17 cellular contexts compared by ENCODE assay signal in genomic region chr20:35641743-35642142, GRCh38.
"Had no signal": no experiment of that assay in that cellular context is flagged by ENCODE, and none has a peak within 500 bp of the region (broad histone marks: within the 10 kb centered on the region; RNA-seq: fewer than 3 reads in every experiment).

No MANE protein-coding gene starts in this region.

- H3K36me3 ChIP-seq: pancreas, stomach, thoracic aorta had no signal

- H3K4me1 ChIP-seq: pancreas had no signal

- H3K9me3 ChIP-seq: mucosa of descending colon, pancreas, stomach, thoracic aorta had no signal

- H3K4me3 ChIP-seq: lung, mucosa of descending colon, pancreas, stomach, thoracic aorta had no signal

- H3K27me3 ChIP-seq: pancreas, stomach had no signal

- H3K27me3 Mint-ChIP-seq: activated naive CD4-positive, alpha-beta T cell treated with anti-CD3 and anti-CD28 coated beads, Interleukin-2, amount 10 ng/mL, durations not matched to agents 7 days and 5 days; brain had no signal

- DNase-seq: activated CD4-positive, alpha-beta T cell treated with anti-CD3 and anti-CD28 coated beads for 4 hours; activated CD8-positive, alpha-beta memory T cell treated with anti-CD3 and anti-CD28 coated beads, Interleukin-2, amount 50 U/mL, for 48 hours; activated CD8-positive, alpha-beta T cell treated with anti-CD3 and anti-CD28 coated beads, Interleukin-2, amount 10 ng/mL, durations not matched to agents 7 days and 5 days; activated naive CD4-positive, alpha-beta T cell treated with anti-CD3 and anti-CD28 coated beads, Interleukin-2, amount 10 ng/mL, durations not matched to agents 7 days and 5 days; amygdala; cerebellar nuclear complex; dermis blood vessel endothelial cell; left colon; mucosa of descending colon; nephron progenitor cell; pancreas; stimulated activated CD4-positive, alpha-beta T cell treated with anti-CD3 and anti-CD28 coated beads, Interleukin-4, amount 100 ng/mL, for 1 hour; stomach; T-helper 1 cell had no signal

- H3K4me3 Mint-ChIP-seq: activated CD8-positive, alpha-beta T cell treated with anti-CD3 and anti-CD28 coated beads, Interleukin-2, amount 10 ng/mL, durations not matched to agents 7 days and 5 days; activated naive CD4-positive, alpha-beta T cell treated with anti-CD3 and anti-CD28 coated beads, Interleukin-2, amount 10 ng/mL, durations not matched to agents 7 days and 5 days; brain; nephron progenitor cell had no signal

- H3K9me3 Mint-ChIP-seq: activated naive CD4-positive, alpha-beta T cell treated with anti-CD3 and anti-CD28 coated beads, Interleukin-2, amount 10 ng/mL, durations not matched to agents 7 days and 5 days; brain; nephron progenitor cell had no signal

- H3K27ac Mint-ChIP-seq: activated naive CD4-positive, alpha-beta T cell treated with anti-CD3 and anti-CD28 coated beads, Interleukin-2, amount 10 ng/mL, durations not matched to agents 7 days and 5 days; nephron progenitor cell had no signal

- ATAC-seq: activated CD8-positive, alpha-beta T cell treated with anti-CD3 and anti-CD28 coated beads, Interleukin-2, amount 10 ng/mL, durations not matched to agents 7 days and 5 days; left colon; mucosa of descending colon had no signal

- H3K27ac ChIP-seq: pancreas, stomach, thoracic aorta had no signal
